Comparison of ENCODE assay signal across 8 cellular contexts in genomic region chr5:140372971-140373487, GRCh38.
DNase-seq lines count a peak whose midpoint lies in the region; ATAC-seq and TF ChIP-seq lines count a peak whose summit lies in the region.

No MANE protein-coding gene starts in this region.

- H3K4me3 ChIP-seq in SK-N-MC (no peak overlapping the region), astrocyte of the spinal cord (ENCODE audit: low read depth, low read length) (no peak overlapping the region)

- H3K36me3 ChIP-seq in SK-N-MC (ENCODE audit: insufficient read depth, low read length), result no peaks in the 10 kb centered on the region

- in situ Hi-C loops in astrocyte of the spinal cord (cut with HindIII; ENCODE audit: low sequenced_read_pairs), result no loop called here

- no peak overlapping the region for H3K9ac ChIP-seq in SK-N-MC (ENCODE audit: insufficient read length)

- peak; percentile 92 for TF ChIP-seq CTCF in astrocyte of the spinal cord (IDR thresholded peaks at IDR 0.05; ENCODE audit: low read depth, low read length)

- peak; percentile 75 for DNase-seq in NCI-H2081 (lab: John Stamatoyannopoulos, UW)
- no peak for DNase-seq in NCI-H2081 treated with DMSO at 0.1 percent for 48 hours (lab: John Stamatoyannopoulos, UW)
- DNase-seq in Kasumi-1 (lab: John Stamatoyannopoulos, UW), result peak; percentile 58 to 60
- peak; percentile 52 for DNase-seq in SK-N-MC (ENCODE audit: low read depth, low spot score)
- peak; percentile 76 for DNase-seq in astrocyte of the spinal cord (ENCODE audit: low read depth, low spot score)
- DNase-seq in hypothalamus (lab: John Stamatoyannopoulos, UW), result peak in 33 of 51 donors; percentile 6 to 75 (median 30)
- DNase-seq in retina, result peak; percentile 71

- ATAC-seq in HG03097 (IDR thresholded peaks at IDR 0.05; ENCODE audit: low FRiP score, unreplicated experiment), result no peak

- no peaks in the 10 kb centered on the region for H3K9me3 ChIP-seq in SK-N-MC (ENCODE audit: low read depth, low read length)

- no peak overlapping the region for H3K27ac ChIP-seq in SK-N-MC
